12 cellular contexts compared by ENCODE assay signal in genomic region chr2:149020432-149020851, GRCh38. TPM values are rescaled to one million over a fixed set of nuclear protein-coding genes. Genes with fewer than 3 reads are reported as not detected.
DNase-seq lines count a peak whose midpoint lies in the region; ATAC-seq, FAIRE-seq and TF ChIP-seq lines count a peak whose summit lies in the region.
"Had no signal": no experiment of that assay in that cellular context is flagged by ENCODE, and none has a peak within 500 bp of the region (broad histone marks: within the 10 kb centered on the region; RNA-seq: fewer than 3 reads in every experiment).

No MANE protein-coding gene starts in this region.

- BruUV-seq in HepG2 (replicated peaks; lab: Mats Ljungman, UMichigan) = no TSS peak

- TF ChIP-seq CTCF in HEK293 (tag by site-specific recombination; IDR thresholded peaks at IDR 0.05) (no peak), HepG2 (CRISPR knock-in tag; IDR thresholded peaks at IDR 0.05) (no peak), GM13977 (IDR thresholded peaks at IDR 0.05; ENCODE audit: extremely low read depth, insufficient read depth, missing control alignments) (no peak)

- H3K79me2 ChIP-seq in HepG2 (ENCODE audit: insufficient read depth, low read length) = no peaks in the 10 kb centered on the region

- TF ChIP-seq EP300 in HepG2 (IDR thresholded peaks at IDR 0.05; ENCODE audit: low read depth in 2 of 2, low read length in 2 of 2) (peak in 1 of 2 experiments; percentile 35; a peak in 1 of 4 replicates), HepG2 (CRISPR knock-in tag; IDR thresholded peaks at IDR 0.05; ENCODE audit: borderline replicate concordance) (no peak)

- H3K27ac ChIP-seq in HEK293 (ENCODE audit: extremely low read depth, low read depth, low read length) = peak overlapping the region; percentile 37; the same call in 1 of the 2 replicates
- no peak overlapping the region for H3K27ac ChIP-seq in HepG2 (ENCODE audit: extremely low read length, insufficient read depth, low read length)
- H3K27ac ChIP-seq: tibial artery had no signal

- FAIRE-seq in HepG2 (lab: Jason Lieb, UNC) = peak; percentile 78
- FAIRE-seq: G401.6 had no signal

- H4K20me1 ChIP-seq in HepG2 (ENCODE audit: insufficient read depth, low read length) = no peaks in the 10 kb centered on the region

- WGBS in HepG2 (ENCODE audit: low lambda C conversion rate) = 3% methylated on average over 10 of the region's 10 CpGs

- no peaks in the 10 kb centered on the region for H3K27me3 Mint-ChIP-seq in activated CD4-positive, alpha-beta T cell treated with anti-CD3 and anti-CD28 coated beads, Interleukin-2, amount 10 ng/mL, durations not matched to agents 7 days and 5 days

- peak overlapping the region; percentile 24 for H2AFZ ChIP-seq in HepG2 (ENCODE audit: low read length)

- peaks cover 0 to 13% of the 10 kb centered on the region in 2 experiments; a peak in 2 of 5 replicates for H3K27me3 ChIP-seq in HepG2 (ENCODE audit: control insufficient read depth in 1 of 2, insufficient read depth in 2 of 2, low read length in 2 of 2)
- H3K27me3 ChIP-seq: tibial artery had no signal

- DNase-seq in HuH-7 (ENCODE audit: low spot score) (peak; percentile 80), HepG2 (ENCODE audit: low spot score) (peak; percentile 73), GM13977 (ENCODE audit: low spot score) (no peak), T-helper 1 cell (no peak)
- DNase-seq in activated CD4-positive, alpha-beta T cell treated with anti-CD3 and anti-CD28 coated beads, Interleukin-2, amount 50 U/mL, for 4 hours = no peak
- no peak for DNase-seq in activated CD4-positive, alpha-beta T cell treated with anti-CD3 and anti-CD28 coated beads, Interleukin-2, amount 10 ng/mL, durations not matched to agents 7 days and 5 days
- DNase-seq: NCI-H1436 treated with DMSO at 0.1 percent for 48 hours, tibial artery had no signal

- no peak for TF ChIP-seq RAD21 in HepG2 (CRISPR knock-in tag; IDR thresholded peaks at IDR 0.05)

- H3K4me1 Mint-ChIP-seq in activated CD4-positive, alpha-beta T cell treated with anti-CD3 and anti-CD28 coated beads, Interleukin-2, amount 10 ng/mL, durations not matched to agents 7 days and 5 days = peaks cover 1% of the 10 kb centered on the region

- H3K27ac Mint-ChIP-seq in activated CD4-positive, alpha-beta T cell treated with anti-CD3 and anti-CD28 coated beads, Interleukin-2, amount 10 ng/mL, durations not matched to agents 7 days and 5 days = no peak overlapping the region

- intact Hi-C loops in HepG2 (cut with micrococcal nuclease; ENCODE audit: unreplicated experiment) = no loop called here

- CTCF ChIA-PET in HEK293 (lab: Yijun Ruan, JAX) (interaction anchor here (2.3 kb wide), 1 partner anchor 293 kb away, joined by 12 read pairs; no protein-coding TSS in a partner anchor), HepG2 (lab: Yijun Ruan, JAX; ENCODE audit: low intra/inter-chr PET ratio, low total read pairs) (interaction anchor here (4.5 kb wide), 1 partner anchor 541 kb away, joined by 45 read pairs; no protein-coding TSS in a partner anchor)
- CTCF ChIA-PET in activated CD4-positive, alpha-beta T cell treated with anti-CD3 and anti-CD28 coated beads, Interleukin-2, amount 10 ng/mL, durations not matched to agents 7 days and 5 days (lab: Charles Lee) = no interaction called here

- peak; percentile 53 for ATAC-seq in GM18861 (IDR thresholded peaks at IDR 0.05; ENCODE audit: unreplicated experiment)
- ATAC-seq in HepG2 = peak; percentile 95

- H3K4me3 ChIP-seq in HEK293 (ENCODE audit: low read depth, low read length) = no peak overlapping the region
- H3K4me3 ChIP-seq in HepG2 (replicated peaks in 1 of 3; ENCODE audit: insufficient read depth in 1 of 3, low read depth in 2 of 3, low read length in 3 of 3) = no peak overlapping the region
- H3K4me3 ChIP-seq: tibial artery had no signal

- peak overlapping the region; percentile 65 for H3K4me2 ChIP-seq in HepG2 (ENCODE audit: low read depth, low read length)

- in situ Hi-C loops in HepG2 (cut with HindIII; ENCODE audit: extremely low pct_ligation_motif_present, low pct_unique_long_range_greater_than_20kb) = loop anchor here (5.0 kb wide), 1 partner anchor 542 kb away; no protein-coding TSS in a partner anchor
- in situ Hi-C loops in GM13977 (cut with MboI; ENCODE audit: low pct_unique_long_range_greater_than_20kb, low sequenced_read_pairs, unreplicated experiment) = loop anchor here (10.0 kb wide), 1 partner anchor 544 kb away; no protein-coding TSS in a partner anchor

- H3K4me1 ChIP-seq in HEK293 (ENCODE audit: control insufficient read depth, insufficient read depth, low read length) = 0 out of 2 replicates have a peak, but pooled peaks cover 2% of the 10 kb centered on the region
- peaks cover 12% of the 10 kb centered on the region for H3K4me1 ChIP-seq in HepG2 (ENCODE audit: insufficient read depth, low read length)

- no peaks in the 10 kb centered on the region for H3K9me3 ChIP-seq in HEK293 (ENCODE audit: control insufficient read depth, insufficient read depth, low read depth, low read length)
- H3K9me3 ChIP-seq in HepG2 (ENCODE audit: low read length) = no peaks in the 10 kb centered on the region
- H3K9me3 ChIP-seq: tibial artery had no signal

- no peak for TF ChIP-seq POLR2A in HepG2 (IDR thresholded peaks at IDR 0.05; ENCODE audit: insufficient read depth in 1 of 2, low read depth in 2 of 2, low read length in 2 of 2)

- no peaks in the 10 kb centered on the region for H3K9me3 Mint-ChIP-seq in activated CD4-positive, alpha-beta T cell treated with anti-CD3 and anti-CD28 coated beads, Interleukin-2, amount 10 ng/mL, durations not matched to agents 7 days and 5 days

- H3K4me3 Mint-ChIP-seq in activated CD4-positive, alpha-beta T cell treated with anti-CD3 and anti-CD28 coated beads, Interleukin-2, amount 10 ng/mL, durations not matched to agents 7 days and 5 days = no peak overlapping the region

- no peak overlapping the region for H3K9ac ChIP-seq in HepG2 (ENCODE audit: insufficient read depth, low read depth, low read length)

- H3K36me3 ChIP-seq in HEK293 (ENCODE audit: control insufficient read depth in 2 of 2, insufficient read depth in 1 of 2, low read length in 2 of 2) (peaks cover 0 to 27% of the 10 kb centered on the region in 2 experiments; a peak in 1 of 3 replicates), HepG2 (replicated peaks in 1 of 2; ENCODE audit: control insufficient read depth in 1 of 2, insufficient read depth in 2 of 2, low read length in 2 of 2) (no peaks in the 10 kb centered on the region)
- H3K36me3 ChIP-seq: tibial artery had no signal

- no peaks in the 10 kb centered on the region for H3K36me3 Mint-ChIP-seq in activated CD4-positive, alpha-beta T cell treated with anti-CD3 and anti-CD28 coated beads, Interleukin-2, amount 10 ng/mL, durations not matched to agents 7 days and 5 days (ENCODE audit: low read depth)

- POLR2A ChIA-PET in HEK293 (lab: Yijun Ruan, JAX) = no interaction called here
- POLR2A ChIA-PET in HepG2 (lab: Yijun Ruan, JAX) = no interaction called here
- POLR2A ChIA-PET in activated CD4-positive, alpha-beta T cell treated with anti-CD3 and anti-CD28 coated beads, Interleukin-2, amount 10 ng/mL, durations not matched to agents 7 days and 5 days (lab: Charles Lee) = no interaction called here

TF ChIP-seq in HEK293, 187 proteins besides CTCF, POLR2A, EP300 and RAD21 (continues in another document):
- TF ChIP-seq ZNF626 (tag by site-specific recombination; IDR thresholded peaks at IDR 0.05) = no peak
- no peak for TF ChIP-seq ZNF433 (tag by site-specific recombination; IDR thresholded peaks at IDR 0.05; ENCODE audit: low read depth)
- no peak for TF ChIP-seq OSR2 (tag by site-specific recombination; IDR thresholded peaks at IDR 0.05)
- TF ChIP-seq ZNF24 (tag by site-specific recombination; IDR thresholded peaks at IDR 0.05) = no peak
- 0 out of 2 replicates have a peak, but pooled peaks have one; percentile 32 for TF ChIP-seq IKZF3 (tag by site-specific recombination; IDR thresholded peaks at IDR 0.05)
- no peak for TF ChIP-seq ZNF701 (tag by site-specific recombination; IDR thresholded peaks at IDR 0.05)
- no peak for TF ChIP-seq ZNF37A (tag by site-specific recombination; IDR thresholded peaks at IDR 0.05)

TF ChIP-seq in HepG2, 621 proteins besides CTCF, POLR2A, EP300 and RAD21 (continues in another document):
- TF ChIP-seq NAIF1 (CRISPR knock-in tag; IDR thresholded peaks at IDR 0.05; ENCODE audit: borderline replicate concordance) (no peak), PHF8 (CRISPR knock-in tag; IDR thresholded peaks at IDR 0.05) (0 out of 2 replicates have a peak, but pooled peaks have one; percentile 15)

RNA-seq across cellular contexts. Expression of gene LYPD6B, which starts 18.1 kb away (rescaled TPM):
- not detected in 2 replicates for total RNA-seq in HepG2 (2016; rRNA removed; fragmentation: Illumina TruSeq; extraction: Trizol)
- not detected in 2 replicates for total RNA-seq in HepG2 (2016; cell fraction: cytosol; rRNA removed; fragmentation: Illumina TruSeq; extraction: Trizol; ENCODE audit: low read depth)
- total RNA-seq in HepG2 (2016; cell fraction: insoluble cytoplasmic fraction; rRNA removed; fragmentation: Illumina TruSeq; extraction: Trizol) = not detected in 2 replicates
- not detected in 2 replicates for total RNA-seq in HepG2 (2016; cell fraction: membrane; rRNA removed; fragmentation: Illumina TruSeq; extraction: Trizol)
- total RNA-seq in HepG2 (2016; cell fraction: nucleus; rRNA removed; fragmentation: Illumina TruSeq; extraction: Trizol) = not detected in 2 replicates
- not detected in 2 replicates for polyA plus RNA-seq in HepG2 (2011; rRNA removed)
- polyA plus RNA-seq in HepG2 (2011; cell fraction: cytosol; rRNA removed) = not detected in 2 replicates
- polyA plus RNA-seq in HepG2 (2011; cell fraction: nucleus; rRNA removed) = not detected in 2 replicates
- polyA plus RNA-seq in HepG2 (2012) = not detected in 2 replicates
- polyA plus RNA-seq in HepG2 (2016; cell fraction: cytosol; fragmentation: Illumina TruSeq; extraction: Trizol; ENCODE audit: low read depth) = not detected in 2 replicates
- polyA plus RNA-seq in HepG2 (2016; cell fraction: insoluble cytoplasmic fraction; fragmentation: Illumina TruSeq; extraction: Trizol; ENCODE audit: low read depth) = not detected in 2 replicates
- polyA plus RNA-seq in HepG2 (2016; cell fraction: membrane; fragmentation: Illumina TruSeq; extraction: Trizol; ENCODE audit: low read depth) = not detected in 2 replicates
- not detected in 2 replicates for polyA plus RNA-seq in HepG2 (2016; cell fraction: nucleus; fragmentation: Illumina TruSeq; extraction: Trizol; ENCODE audit: insufficient read depth, low read depth)
- polyA minus RNA-seq in HepG2 (2011; rRNA and poly(A)+ RNA removed; ENCODE audit: low replicate concordance) = not detected in 2 replicates
- polyA minus RNA-seq in HepG2 (2011; cell fraction: cytosol; rRNA and poly(A)+ RNA removed) = not detected in 2 replicates
- not detected in 2 replicates for polyA minus RNA-seq in HepG2 (2011; cell fraction: nucleus; rRNA and poly(A)+ RNA removed)
- total RNA-seq in activated CD4-positive, alpha-beta T cell treated with anti-CD3 and anti-CD28 coated beads, Interleukin-2, amount 10 ng/mL, durations not matched to agents 7 days and 5 days = not detected
- total RNA-seq: cardiac septum had no signal

Comparison
In these comparisons a context has a peak if more than half of its experiments do, and no peak if none do; other contexts are left out.
1. DNase-seq: peak in HuH-7 (single experiment) and HepG2 (single experiment); none in GM13977 (single experiment), activated CD4-positive, alpha-beta T cell treated with anti-CD3 and anti-CD28 coated beads, Interleukin-2, amount 50 U/mL, for 4 hours (0 of 2), activated CD4-positive, alpha-beta T cell treated with anti-CD3 and anti-CD28 coated beads, Interleukin-2, amount 10 ng/mL, durations not matched to agents 7 days and 5 days (single experiment) and T-helper 1 cell (0 of 5).